33 cellular contexts compared by ENCODE assay signal in the genomic region with DNA sequence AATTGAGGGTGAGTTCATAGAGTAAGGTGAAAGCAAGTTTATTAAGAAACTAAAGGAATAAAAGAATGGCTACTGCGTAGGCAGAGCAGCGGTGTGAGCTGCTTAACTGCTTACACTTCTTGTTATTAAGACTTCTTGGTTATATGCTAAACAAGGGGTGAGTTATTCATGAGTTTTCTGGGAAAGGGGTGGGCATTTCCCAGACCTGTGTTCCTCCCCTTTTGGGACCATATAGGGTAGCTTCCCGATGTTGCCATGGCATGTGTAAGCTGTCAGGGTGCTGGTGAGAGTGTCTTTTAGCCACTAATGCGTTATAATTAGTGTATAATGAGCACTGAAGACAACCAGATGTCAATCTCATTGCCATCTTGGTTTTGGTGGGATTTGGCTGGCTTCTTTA.
"Had no signal": no experiment of that assay in that cellular context is flagged by ENCODE, and none has a peak within 500 bp of the region (broad histone marks: within the 10 kb centered on the region; RNA-seq: fewer than 3 reads in every experiment).

No MANE protein-coding gene starts in this region.

- H3K9me3 ChIP-seq: esophagus muscularis mucosa, gastrocnemius medialis, heart left ventricle had no signal

- ATAC-seq: activated CD4-positive, CD25-positive, alpha-beta regulatory T cell treated with anti-CD3 and anti-CD28 coated beads, Interleukin-2, amount 50 U/mL, for 24 hours; activated CD8-positive, alpha-beta T cell treated with anti-CD3 and anti-CD28 coated beads for 36 hours; activated T-cell treated with anti-CD3 and anti-CD28 coated beads, Interleukin-2, amount 50 U/mL, for 4 hours; activated T-helper 17 cell treated with anti-CD3 and anti-CD28 coated beads, Interleukin-2, amount 50 U/mL, for 72 hours; effector memory CD8-positive, alpha-beta T cell; foreskin keratinocyte; gastrocnemius medialis; heart left ventricle; T-helper 17 cell had no signal

- H3K27ac Mint-ChIP-seq: activated B cell treated with CpG ODN at 0.5 μM for 24 hours; activated CD8-positive, alpha-beta T cell treated with anti-CD3 and anti-CD28 coated beads for 36 hours; activated naive CD8-positive, alpha-beta T cell; activated T-helper 17 cell treated with anti-CD3 and anti-CD28 coated beads, Interleukin-2, amount 50 U/mL, for 72 hours; effector memory CD8-positive, alpha-beta T cell; T-helper 17 cell; T-helper 2 cell treated with Interferon-gamma antibody and Interleukin-4, amounts not matched to agents 5 μg/mL and 100 μg/mL, for 36 hours had no signal

- H3K27me3 ChIP-seq: esophagus muscularis mucosa, foreskin keratinocyte, gastrocnemius medialis, heart left ventricle had no signal

- H3K4me1 ChIP-seq: esophagus muscularis mucosa, foreskin keratinocyte, gastrocnemius medialis, heart left ventricle had no signal

- H3K9me3 Mint-ChIP-seq: activated B cell treated with CpG ODN at 0.5 μM for 24 hours; activated CD8-positive, alpha-beta T cell treated with anti-CD3 and anti-CD28 coated beads for 36 hours; activated T-cell treated with anti-CD3 and anti-CD28 coated beads, Interleukin-2, amount 50 U/mL, for 4 hours; activated T-helper 17 cell treated with anti-CD3 and anti-CD28 coated beads, Interleukin-2, amount 50 U/mL, for 72 hours; central memory CD8-positive, alpha-beta T cell had no signal

- H3K36me3 ChIP-seq: esophagus muscularis mucosa, gastrocnemius medialis, heart left ventricle, WERI-Rb-1 had no signal

- H3K4me3 ChIP-seq: esophagus muscularis mucosa, gastrocnemius medialis, heart left ventricle had no signal

- DNase-seq: activated B cell treated with CpG ODN at 0.5 μM for 24 hours; activated CD4-positive, alpha-beta T cell treated with anti-CD3 and anti-CD28 coated beads for 48 hours; activated CD4-positive, alpha-beta T cell treated with anti-CD3 and anti-CD28 coated beads, Interleukin-2, amount 50 U/mL, for 1 hour; activated CD4-positive, alpha-beta T cell treated with anti-CD3 and anti-CD28 coated beads, Interleukin-2, amount 50 U/mL, for 48 hours; activated CD8-positive, alpha-beta memory T cell treated with anti-CD3 and anti-CD28 coated beads for 24 hours; activated CD8-positive, alpha-beta T cell treated with anti-CD3 and anti-CD28 coated beads for 36 hours; activated effector memory CD4-positive, alpha-beta T cell treated with Interleukin-2 at 50 U/mL for 16 hours; activated gamma-delta T cell treated with Interleukin-2 at 50 U/mL for 16 hours; activated naive CD4-positive, alpha-beta T cell treated with anti-CD3 and anti-CD28 coated beads, Interleukin-2, amount 50 U/mL, for 16 hours; activated naive CD4-positive, alpha-beta T cell treated with Interleukin-2 at 50 U/mL for 16 hours; activated T-cell treated with anti-CD3 and anti-CD28 coated beads, Interleukin-2, amount 50 U/mL, for 4 hours; amniotic stem cell; anterior cingulate cortex; cortex of kidney; dermis blood vessel endothelial cell; effector CD4-positive, alpha-beta T cell; effector memory CD8-positive, alpha-beta T cell; erythroblast; foreskin keratinocyte; gastrocnemius medialis; glutamatergic neuron; heart left ventricle; T-helper 1 cell; T-helper 17 cell; T1000; WERI-Rb-1 had no signal

- H3K36me3 Mint-ChIP-seq: activated naive CD8-positive, alpha-beta T cell; brain had no signal

- H3K4me1 Mint-ChIP-seq: activated B cell treated with CpG ODN at 0.5 μM for 24 hours; activated T-helper 17 cell treated with anti-CD3 and anti-CD28 coated beads, Interleukin-2, amount 50 U/mL, for 72 hours; central memory CD8-positive, alpha-beta T cell; T-helper 17 cell had no signal

- H3K4me3 Mint-ChIP-seq: activated B cell treated with CpG ODN at 0.5 μM for 24 hours; activated CD8-positive, alpha-beta T cell treated with anti-CD3 and anti-CD28 coated beads for 36 hours; activated naive CD8-positive, alpha-beta T cell; activated T-cell treated with anti-CD3 and anti-CD28 coated beads, Interleukin-2, amount 50 U/mL, for 4 hours; activated T-helper 17 cell treated with anti-CD3 and anti-CD28 coated beads, Interleukin-2, amount 50 U/mL, for 72 hours; brain; central memory CD8-positive, alpha-beta T cell; effector memory CD8-positive, alpha-beta T cell; T-helper 17 cell; T-helper 2 cell treated with Interferon-gamma antibody and Interleukin-4, amounts not matched to agents 5 μg/mL and 100 μg/mL, for 36 hours had no signal

- H3K27me3 Mint-ChIP-seq: activated B cell treated with CpG ODN at 0.5 μM for 24 hours; activated T-helper 17 cell treated with anti-CD3 and anti-CD28 coated beads, Interleukin-2, amount 50 U/mL, for 72 hours; central memory CD8-positive, alpha-beta T cell; effector memory CD8-positive, alpha-beta T cell had no signal

- H3K27ac ChIP-seq: esophagus muscularis mucosa, foreskin keratinocyte, gastrocnemius medialis, heart left ventricle, WERI-Rb-1 had no signal
